In the genomic region with DNA sequence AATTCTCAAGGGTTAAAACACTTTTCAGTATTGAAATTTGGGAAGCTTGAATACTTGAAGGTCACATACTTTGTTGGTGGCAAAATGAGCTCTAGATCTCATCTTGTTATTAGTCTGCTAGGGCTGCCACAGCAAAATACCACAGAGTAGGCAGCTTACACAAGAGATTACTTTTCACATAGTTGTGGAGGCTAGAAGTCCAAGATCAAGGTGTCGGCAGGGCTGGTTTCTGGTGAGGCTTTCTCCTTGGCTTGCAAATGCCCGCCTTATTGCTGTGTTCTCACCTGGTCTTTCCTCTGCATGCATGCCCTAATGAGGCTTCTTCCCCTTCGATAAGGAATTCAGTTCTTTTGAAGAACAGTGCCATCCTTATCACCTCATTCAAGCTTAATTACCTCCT, we compare ENCODE assay signal across 8 cellular contexts.
"Had no signal": no experiment of that assay in that cellular context is flagged by ENCODE, and none has a peak within 500 bp of the region (broad histone marks: within the 10 kb centered on the region; RNA-seq: fewer than 3 reads in every experiment).

No MANE protein-coding gene starts in this region.

- H2AFZ ChIP-seq: GM23248 had no signal

- H3K27ac ChIP-seq: GM23248 had no signal

- ATAC-seq: HCT116, K562 had no signal

- H3K9ac ChIP-seq: GM23248 had no signal

- H3K4me3 ChIP-seq: GM23248, HAP-1, K562 had no signal

- H3K9me3 ChIP-seq: HAP-1 had no signal

- H3K36me3 ChIP-seq: HAP-1 had no signal

- DNase-seq: GM23248, GOT3, H7, IMR-90, KG1 had no signal
